8 cellular contexts compared by ENCODE assay signal in the genomic region with DNA sequence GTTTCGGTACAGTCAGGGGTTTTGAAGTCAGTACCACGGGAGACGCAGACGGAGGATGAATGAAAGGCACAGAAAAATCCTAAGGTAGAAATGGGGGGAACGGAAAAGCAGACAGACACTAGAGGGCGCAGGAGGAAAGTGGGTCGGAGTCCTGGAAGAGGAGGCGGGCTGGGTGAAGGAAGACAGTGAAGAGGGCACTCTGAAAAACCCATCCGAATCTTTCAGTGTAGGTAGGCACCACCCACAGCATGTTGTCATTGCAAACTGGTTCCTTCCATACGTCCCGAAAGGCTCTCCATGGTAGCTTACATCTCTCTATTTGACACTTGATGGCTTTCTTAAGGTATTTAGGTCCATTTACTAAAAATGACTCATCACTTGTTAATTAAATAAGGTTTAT. TPM values are rescaled to one million over a fixed set of nuclear protein-coding genes. Genes with fewer than 3 reads are reported as not detected.
A peak's percentile ranks its signal among the peaks of the same experiment; 100 is the strongest.
DNase-seq lines count a peak whose midpoint lies in the region; ATAC-seq and TF ChIP-seq lines count a peak whose summit lies in the region.

No MANE protein-coding gene starts in this region.

- H3K4me1 ChIP-seq in right lobe of liver: peaks cover 0 to 9% (median 0%) of the 10 kb centered on the region in 4 donors

- TF ChIP-seq CTCF in AG04449 (IDR thresholded peaks at IDR 0.05; ENCODE audit: insufficient read depth, low read length, missing control alignments) (peak; percentile 87), right lobe of liver (IDR thresholded peaks at IDR 0.05) (peak; percentile 46 to 77 (median 74))

- H3K4me3 ChIP-seq in AG04449 (ENCODE audit: low read depth, low read length) (no peak overlapping the region), right lobe of liver (no peak overlapping the region)

- WGBS in right lobe of liver (ENCODE audit: insufficient coverage, low coverage, low lambda C conversion rate, missing lambda C conversion rate): 2% methylated on average over 11 of the region's 11 CpGs

- DNase-seq in AG04449 (ENCODE audit: low read depth, low spot score) (no peak), NCI-H226 (peak; percentile 12), caudate nucleus (lab: John Stamatoyannopoulos, UW) (peak in 44 of 61 donors; percentile 7 to 67 (median 32)), right lobe of liver (peak in 2 of 3 donors; percentile 58 to 72)
- peak; percentile 34 to 46 (median 36) for DNase-seq in activated CD4-positive, CD25-positive, alpha-beta regulatory T cell (lab: John Stamatoyannopoulos, UW)
- peak; percentile 36 for DNase-seq in stimulated activated CD8-positive, alpha-beta memory T cell treated with anti-CD3 and anti-CD28 coated beads, Interleukin-12 subunit alpha, Interleukin-12 subunit beta, amount 100 ng/mL, for 4 hours (ENCODE audit: low read depth)

- POLR2A ChIA-PET in AG04449 (lab: Yijun Ruan, JAX): no interaction called here

- peak; percentile 65 for ATAC-seq in GM18511 (IDR thresholded peaks at IDR 0.05; ENCODE audit: unreplicated experiment)
- ATAC-seq in HG03095 (IDR thresholded peaks at IDR 0.05; ENCODE audit: unreplicated experiment): peak; percentile 66
- peak; percentile 83 to 88 (median 84) for ATAC-seq in right lobe of liver

- TF ChIP-seq POLR2A in right lobe of liver (IDR thresholded peaks at IDR 0.05): no peak

- no peaks in the 10 kb centered on the region for H3K27me3 ChIP-seq in right lobe of liver

- no peak overlapping the region for H3K27ac ChIP-seq in caudate nucleus (ENCODE audit: low read depth, low read length)
- no peak overlapping the region for H3K27ac ChIP-seq in right lobe of liver

- CTCF ChIA-PET in AG04449 (lab: Yijun Ruan, JAX): interaction anchor here (0.6 to 5.8 kb wide), 47 partner anchors 9 to 407 kb away, joined by 3 to 208 read pairs (median 7); partner anchors contain the start of gene ZNF236

- no peaks in the 10 kb centered on the region for H3K36me3 ChIP-seq in right lobe of liver

- H3K9me3 ChIP-seq in right lobe of liver: no peaks in the 10 kb centered on the region

- intact Hi-C loops in right lobe of liver (cut with DNase I): loop anchor here in 1 of 2 donors (10.0 kb wide), 2 partner anchors 61 to 181 kb away; no protein-coding TSS in a partner anchor

RNA-seq across cellular contexts. Expression of gene ZNF236, which starts 18.5 kb away (rescaled TPM):
- total RNA-seq in right lobe of liver: 1 to 10 TPM; 3.8 to 7.6 (median 5.8) TPM
